18 cellular contexts compared by ENCODE assay signal in the genomic region with DNA sequence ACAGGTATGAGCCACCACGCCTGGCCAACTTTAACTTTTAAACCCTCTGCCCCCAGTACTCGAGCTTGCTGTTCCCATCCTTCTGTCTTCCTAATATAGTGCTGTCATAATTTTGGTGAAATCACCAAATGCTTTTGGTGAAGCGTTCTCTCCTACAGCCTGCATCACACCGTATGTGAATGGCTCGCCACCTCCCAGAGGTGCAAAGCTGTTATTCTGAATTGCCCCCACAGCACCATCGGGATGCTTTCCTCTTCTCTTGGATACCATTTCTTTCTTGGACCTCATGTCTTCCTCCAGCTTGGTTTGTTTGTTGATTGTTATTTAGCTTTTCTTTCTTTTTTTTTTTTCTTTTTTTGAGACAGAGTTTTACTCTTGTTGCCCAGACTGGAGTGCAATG.
"Had no signal": no experiment of that assay in that cellular context is flagged by ENCODE, and none has a peak within 500 bp of the region (broad histone marks: within the 10 kb centered on the region; RNA-seq: fewer than 3 reads in every experiment).

No MANE protein-coding gene starts in this region.

- DNase-seq: colonic mucosa; cortex of kidney; dermis blood vessel endothelial cell; effector CD4-positive, alpha-beta T cell; effector CD8-positive, alpha-beta T cell; effector memory CD4-positive, alpha-beta T cell; effector memory CD8-positive, alpha-beta T cell; endodermal cell; erythroblast; esophagus squamous epithelium; foreskin fibroblast; foreskin keratinocyte; foreskin melanocyte; gastrocnemius medialis; glutamatergic neuron; head of caudate nucleus; heart left ventricle; heart right ventricle had no signal
